ENCODE assay signal across 1 cellular context in the genomic region with DNA sequence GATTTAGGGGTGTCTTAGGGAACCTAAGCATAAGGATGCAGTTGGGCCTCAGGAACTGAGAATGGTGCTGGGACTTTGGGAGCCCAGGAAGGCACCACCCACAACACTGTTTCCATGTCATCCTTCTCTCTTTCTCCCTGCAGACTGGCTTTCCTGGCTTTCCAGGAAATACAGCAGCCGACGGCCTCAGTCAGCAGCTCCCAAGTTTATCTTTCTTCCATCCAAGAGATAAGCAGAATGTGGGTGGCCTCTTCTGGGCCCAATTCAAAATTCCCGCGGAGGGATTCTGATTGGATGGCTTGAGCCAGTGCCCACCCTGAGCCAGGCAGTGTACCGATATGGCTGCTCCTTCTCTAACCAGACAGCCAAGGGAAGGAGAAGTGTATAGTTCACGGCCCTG.
TF ChIP-seq lines count a peak whose summit lies in the region.

No MANE protein-coding gene starts in this region.

TF ChIP-seq in HepG2, 621 proteins besides CTCF, POLR2A, EP300 and RAD21 (continued from another document):
- TF ChIP-seq, protein P1, sequence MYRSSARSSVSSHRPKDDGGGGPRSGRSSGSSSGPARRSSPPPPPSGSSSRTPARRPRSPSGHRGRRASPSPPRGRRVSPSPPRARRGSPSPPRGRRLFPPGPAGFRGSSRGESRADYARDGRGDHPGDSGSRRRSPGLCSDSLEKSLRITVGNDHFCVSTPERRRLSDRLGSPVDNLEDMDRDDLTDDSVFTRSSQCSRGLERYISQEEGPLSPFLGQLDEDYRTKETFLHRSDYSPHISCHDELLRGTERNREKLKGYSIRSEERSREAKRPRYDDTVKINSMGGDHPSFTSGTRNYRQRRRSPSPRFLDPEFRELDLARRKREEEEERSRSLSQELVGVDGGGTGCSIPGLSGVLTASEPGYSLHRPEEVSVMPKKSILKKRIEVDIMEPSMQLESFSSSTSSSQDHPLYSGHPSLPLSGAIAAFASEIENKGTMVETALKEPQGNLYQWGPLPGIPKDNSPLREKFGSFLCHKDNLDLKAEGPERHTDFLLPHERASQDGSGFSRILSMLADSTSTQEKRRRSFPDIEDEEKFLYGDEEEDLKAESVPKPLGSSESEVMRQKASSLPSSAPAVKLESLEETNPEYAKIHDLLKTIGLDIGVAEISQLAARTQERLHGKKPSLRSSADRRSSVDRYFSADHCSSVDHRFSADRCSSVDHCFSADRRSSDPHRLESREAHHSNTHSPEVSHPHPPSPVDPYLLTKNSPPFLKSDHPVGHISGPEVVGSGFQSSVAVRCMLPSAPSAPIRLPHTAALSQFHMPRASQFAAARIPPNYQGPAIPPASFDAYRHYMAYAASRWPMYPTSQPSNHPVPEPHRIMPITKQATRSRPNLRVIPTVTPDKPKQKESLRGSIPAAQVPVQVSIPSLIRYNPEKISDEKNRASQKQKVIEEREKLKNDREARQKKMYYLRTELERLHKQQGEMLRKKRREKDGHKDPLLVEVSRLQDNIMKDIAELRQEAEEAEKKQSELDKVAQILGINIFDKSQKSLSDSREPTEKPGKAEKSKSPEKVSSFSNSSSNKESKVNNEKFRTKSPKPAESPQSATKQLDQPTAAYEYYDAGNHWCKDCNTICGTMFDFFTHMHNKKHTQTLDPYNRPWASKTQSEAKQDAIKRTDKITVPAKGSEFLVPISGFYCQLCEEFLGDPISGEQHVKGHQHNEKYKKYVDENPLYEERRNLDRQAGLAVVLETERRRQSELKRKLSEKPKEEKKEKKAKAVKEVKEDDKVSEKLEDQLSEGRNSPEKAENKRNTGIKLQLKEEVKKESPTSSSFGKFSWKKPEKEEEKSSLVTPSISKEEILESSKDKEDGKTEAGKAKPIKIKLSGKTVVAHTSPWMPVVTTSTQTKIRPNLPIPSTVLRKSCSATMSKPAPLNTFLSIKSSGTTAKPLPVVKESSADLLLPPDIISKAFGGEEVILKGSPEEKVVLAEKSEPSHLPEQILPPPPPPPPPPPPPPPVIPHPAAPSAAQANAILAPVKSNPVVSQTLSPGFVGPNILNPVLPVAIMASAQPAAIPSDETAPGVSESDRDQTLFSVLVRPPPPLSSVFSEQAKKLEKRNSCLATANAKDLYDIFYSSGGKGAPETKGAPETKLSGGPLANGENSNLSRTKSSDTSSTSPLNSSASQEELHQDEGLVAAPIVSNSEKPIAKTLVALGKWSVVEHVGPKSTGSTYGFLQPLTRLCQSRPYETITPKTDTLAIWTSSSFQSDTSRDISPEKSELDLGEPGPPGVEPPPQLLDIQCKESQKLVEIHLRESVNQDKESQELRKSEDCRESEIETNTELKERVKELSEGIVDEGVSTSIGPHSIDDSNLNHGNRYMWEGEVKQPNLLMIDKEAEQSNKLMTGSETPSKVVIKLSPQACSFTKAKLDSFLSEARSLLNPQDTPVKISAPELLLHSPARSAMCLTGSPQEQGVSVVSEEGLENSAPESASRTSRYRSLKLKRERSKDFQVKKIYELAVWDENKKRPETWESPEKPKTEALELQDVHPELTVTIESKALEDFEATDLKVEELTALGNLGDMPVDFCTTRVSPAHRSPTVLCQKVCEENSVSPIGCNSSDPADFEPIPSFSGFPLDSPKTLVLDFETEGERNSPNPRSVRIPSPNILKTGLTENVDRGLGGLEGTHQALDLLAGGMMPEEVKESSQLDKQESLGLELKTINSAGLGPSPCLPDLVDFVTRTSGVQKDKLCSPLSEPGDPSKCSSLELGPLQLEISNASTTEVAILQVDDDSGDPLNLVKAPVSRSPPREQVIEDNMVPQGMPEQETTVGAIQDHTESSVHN (CRISPR knock-in tag; IDR thresholded peaks at IDR 0.05) = no peak
- TF ChIP-seq, protein P2, sequence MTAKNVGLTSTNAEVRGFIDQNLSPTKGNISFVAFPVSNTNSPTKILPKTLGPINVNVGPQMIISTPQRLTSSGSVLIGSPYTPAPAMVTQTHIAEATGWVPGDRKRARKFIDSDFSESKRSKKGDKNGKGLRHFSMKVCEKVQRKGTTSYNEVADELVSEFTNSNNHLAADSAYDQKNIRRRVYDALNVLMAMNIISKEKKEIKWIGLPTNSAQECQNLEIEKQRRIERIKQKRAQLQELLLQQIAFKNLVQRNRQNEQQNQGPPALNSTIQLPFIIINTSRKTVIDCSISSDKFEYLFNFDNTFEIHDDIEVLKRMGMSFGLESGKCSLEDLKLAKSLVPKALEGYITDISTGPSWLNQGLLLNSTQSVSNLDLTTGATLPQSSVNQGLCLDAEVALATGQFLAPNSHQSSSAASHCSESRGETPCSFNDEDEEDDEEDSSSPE (CRISPR knock-in tag; IDR thresholded peaks at IDR 0.05) = peak; percentile 78
- TF ChIP-seq ZNF333 (CRISPR knock-in tag; IDR thresholded peaks at IDR 0.05; ENCODE audit: borderline replicate concordance) (no peak), ZNF775 (CRISPR knock-in tag; IDR thresholded peaks at IDR 0.05; ENCODE audit: borderline replicate concordance) (no peak), KLF12 (CRISPR knock-in tag; IDR thresholded peaks at IDR 0.05; ENCODE audit: borderline replicate concordance) (no peak), ELF1 (CRISPR knock-in tag; IDR thresholded peaks at IDR 0.05) (no peak), SRSF4 (IDR thresholded peaks at IDR 0.05; ENCODE audit: low read depth, low read length, poor library complexity, severe bottlenecking) (no peak), TCF7 (IDR thresholded peaks at IDR 0.05; ENCODE audit: low read depth) (no peak), THAP11 (CRISPR knock-in tag; IDR thresholded peaks at IDR 0.05) (no peak), SSRP1 (CRISPR knock-in tag; IDR thresholded peaks at IDR 0.05) (no peak), REXO4 (CRISPR knock-in tag; IDR thresholded peaks at IDR 0.05; ENCODE audit: borderline replicate concordance) (no peak), SOX6 (IDR thresholded peaks at IDR 0.05) (no peak), SOX6 (CRISPR knock-in tag; IDR thresholded peaks at IDR 0.05) (no peak), BCL6 (CRISPR knock-in tag; IDR thresholded peaks at IDR 0.05) (peak; percentile 87), CC2D1A (CRISPR knock-in tag; IDR thresholded peaks at IDR 0.05) (no peak)
- TF ChIP-seq, protein P3, sequence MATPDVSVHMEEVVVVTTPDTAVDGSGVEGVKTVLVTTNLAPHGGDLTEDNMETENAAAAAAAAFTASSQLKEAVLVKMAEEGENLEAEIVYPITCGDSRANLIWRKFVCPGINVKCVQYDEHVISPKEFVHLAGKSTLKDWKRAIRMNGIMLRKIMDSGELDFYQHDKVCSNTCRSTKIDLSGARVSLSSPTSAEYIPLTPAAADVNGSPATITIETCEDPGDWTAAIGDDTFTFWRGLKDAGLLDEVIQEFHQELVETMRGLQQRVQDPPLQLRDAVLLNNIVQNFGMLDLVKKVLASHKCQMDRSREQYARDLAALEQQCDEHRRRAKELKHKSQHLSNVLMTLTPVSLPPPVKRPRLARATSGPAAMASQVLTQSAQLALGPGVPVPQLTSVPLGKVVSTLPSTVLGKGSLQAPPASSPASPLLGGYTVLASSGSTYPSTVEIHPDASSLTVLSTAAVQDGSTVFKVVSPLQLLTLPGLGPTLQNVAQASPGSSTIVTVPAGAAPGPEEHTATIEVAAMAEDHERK (CRISPR knock-in tag; IDR thresholded peaks at IDR 0.05; ENCODE audit: low read depth) = no peak
- TF ChIP-seq, protein P4, sequence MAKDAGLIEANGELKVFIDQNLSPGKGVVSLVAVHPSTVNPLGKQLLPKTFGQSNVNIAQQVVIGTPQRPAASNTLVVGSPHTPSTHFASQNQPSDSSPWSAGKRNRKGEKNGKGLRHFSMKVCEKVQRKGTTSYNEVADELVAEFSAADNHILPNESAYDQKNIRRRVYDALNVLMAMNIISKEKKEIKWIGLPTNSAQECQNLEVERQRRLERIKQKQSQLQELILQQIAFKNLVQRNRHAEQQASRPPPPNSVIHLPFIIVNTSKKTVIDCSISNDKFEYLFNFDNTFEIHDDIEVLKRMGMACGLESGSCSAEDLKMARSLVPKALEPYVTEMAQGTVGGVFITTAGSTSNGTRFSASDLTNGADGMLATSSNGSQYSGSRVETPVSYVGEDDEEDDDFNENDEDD (CRISPR knock-in tag; IDR thresholded peaks at IDR 0.05; ENCODE audit: borderline replicate concordance) = peak; percentile 84; the same call in 1 of the 2 replicates
- TF ChIP-seq, protein P5, sequence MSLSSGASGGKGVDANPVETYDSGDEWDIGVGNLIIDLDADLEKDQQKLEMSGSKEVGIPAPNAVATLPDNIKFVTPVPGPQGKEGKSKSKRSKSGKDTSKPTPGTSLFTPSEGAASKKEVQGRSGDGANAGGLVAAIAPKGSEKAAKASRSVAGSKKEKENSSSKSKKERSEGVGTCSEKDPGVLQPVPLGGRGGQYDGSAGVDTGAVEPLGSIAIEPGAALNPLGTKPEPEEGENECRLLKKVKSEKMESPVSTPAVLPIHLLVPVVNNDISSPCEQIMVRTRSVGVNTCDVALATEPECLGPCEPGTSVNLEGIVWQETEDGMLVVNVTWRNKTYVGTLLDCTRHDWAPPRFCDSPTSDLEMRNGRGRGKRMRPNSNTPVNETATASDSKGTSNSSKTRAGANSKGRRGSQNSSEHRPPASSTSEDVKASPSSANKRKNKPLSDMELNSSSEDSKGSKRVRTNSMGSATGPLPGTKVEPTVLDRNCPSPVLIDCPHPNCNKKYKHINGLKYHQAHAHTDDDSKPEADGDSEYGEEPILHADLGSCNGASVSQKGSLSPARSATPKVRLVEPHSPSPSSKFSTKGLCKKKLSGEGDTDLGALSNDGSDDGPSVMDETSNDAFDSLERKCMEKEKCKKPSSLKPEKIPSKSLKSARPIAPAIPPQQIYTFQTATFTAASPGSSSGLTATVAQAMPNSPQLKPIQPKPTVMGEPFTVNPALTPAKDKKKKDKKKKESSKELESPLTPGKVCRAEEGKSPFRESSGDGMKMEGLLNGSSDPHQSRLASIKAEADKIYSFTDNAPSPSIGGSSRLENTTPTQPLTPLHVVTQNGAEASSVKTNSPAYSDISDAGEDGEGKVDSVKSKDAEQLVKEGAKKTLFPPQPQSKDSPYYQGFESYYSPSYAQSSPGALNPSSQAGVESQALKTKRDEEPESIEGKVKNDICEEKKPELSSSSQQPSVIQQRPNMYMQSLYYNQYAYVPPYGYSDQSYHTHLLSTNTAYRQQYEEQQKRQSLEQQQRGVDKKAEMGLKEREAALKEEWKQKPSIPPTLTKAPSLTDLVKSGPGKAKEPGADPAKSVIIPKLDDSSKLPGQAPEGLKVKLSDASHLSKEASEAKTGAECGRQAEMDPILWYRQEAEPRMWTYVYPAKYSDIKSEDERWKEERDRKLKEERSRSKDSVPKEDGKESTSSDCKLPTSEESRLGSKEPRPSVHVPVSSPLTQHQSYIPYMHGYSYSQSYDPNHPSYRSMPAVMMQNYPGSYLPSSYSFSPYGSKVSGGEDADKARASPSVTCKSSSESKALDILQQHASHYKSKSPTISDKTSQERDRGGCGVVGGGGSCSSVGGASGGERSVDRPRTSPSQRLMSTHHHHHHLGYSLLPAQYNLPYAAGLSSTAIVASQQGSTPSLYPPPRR (CRISPR knock-in tag; IDR thresholded peaks at IDR 0.05; ENCODE audit: borderline replicate concordance) = no peak
